ENCODE assay signal across 10 cellular contexts in the genomic region with DNA sequence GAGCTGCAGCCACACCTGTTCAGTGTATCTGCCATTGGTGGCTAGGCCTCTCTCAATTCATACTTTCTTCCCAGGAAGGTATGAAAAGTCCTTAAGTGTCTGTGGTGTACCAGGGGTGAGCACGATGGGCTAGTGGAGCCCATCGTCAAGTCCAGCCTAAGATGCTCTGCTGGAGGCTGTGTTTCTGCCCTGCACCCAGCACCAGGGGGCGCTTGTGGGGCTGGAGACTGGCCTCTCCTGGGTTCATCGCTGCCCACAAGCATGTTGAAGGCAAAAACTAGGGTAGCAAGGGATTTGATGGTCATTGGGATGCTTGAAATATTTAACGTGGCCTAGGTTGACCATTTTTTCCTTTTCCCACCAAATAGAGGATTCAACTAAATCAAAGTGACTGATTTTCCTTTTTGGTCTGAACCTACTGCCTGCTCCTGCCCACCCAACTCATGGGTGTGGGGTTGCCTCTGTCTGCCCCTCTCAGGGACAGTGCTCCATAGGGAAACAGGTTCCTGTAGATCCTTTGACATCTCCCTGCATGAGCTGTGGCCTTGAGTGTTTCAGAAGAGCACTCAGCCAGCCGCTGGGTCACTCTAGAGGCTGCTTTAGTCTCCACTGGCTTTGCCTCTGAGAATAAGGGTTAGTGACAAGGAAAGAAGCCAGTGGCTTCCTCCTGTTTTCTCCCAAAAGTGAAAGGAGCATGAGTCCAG. TPM values are rescaled to one million over a fixed set of nuclear protein-coding genes. Genes with fewer than 3 reads are reported as not detected.
DNase-seq lines count a peak whose midpoint lies in the region; FAIRE-seq and TF ChIP-seq lines count a peak whose summit lies in the region.
"Had no signal": no experiment of that assay in that cellular context is flagged by ENCODE, and none has a peak within 500 bp of the region (broad histone marks: within the 10 kb centered on the region; RNA-seq: fewer than 3 reads in every experiment).

No MANE protein-coding gene starts in this region.

- FAIRE-seq in keratinocyte (lab: Jason Lieb, UNC) = no peak

- H2AFZ ChIP-seq in GM23248 (no peak overlapping the region), keratinocyte (ENCODE audit: control insufficient read depth, low read length) (no peak overlapping the region)

- no peaks in the 10 kb centered on the region for H3K9me2 ChIP-seq in GM23248 (ENCODE audit: insufficient read depth)

- H3K4me3 ChIP-seq in GM23248 = no peak overlapping the region
- no peak overlapping the region for H3K4me3 ChIP-seq in keratinocyte (ENCODE audit: control insufficient read depth in 2 of 3, extremely low read depth in 1 of 3, insufficient read depth in 2 of 3, low read depth in 1 of 3, low read length in 3 of 3)
- H3K4me3 ChIP-seq in suprapubic skin = no peak overlapping the region

- TF ChIP-seq EP300 in suprapubic skin (IDR thresholded peaks at IDR 0.05) = no peak

- H3K27ac ChIP-seq in GM23248 = no peak overlapping the region
- H3K27ac ChIP-seq in keratinocyte (ENCODE audit: control insufficient read depth, insufficient read depth, low read length) = no peak overlapping the region
- no peak overlapping the region for H3K27ac ChIP-seq in suprapubic skin

- 88 to 89% methylated on average over 6 of the region's 6 CpGs for WGBS in GM23248 (ENCODE audit: low coverage in 1 of 2, low lambda C conversion rate in 2 of 2, missing lambda C conversion rate in 2 of 2), 2 experiments
- 92% methylated on average over 6 of the region's 6 CpGs for WGBS in suprapubic skin

- TF ChIP-seq CTCF in keratinocyte (optimal IDR thresholded peaks at IDR 0.05 in 1 of 3, IDR thresholded peaks at IDR 0.05 in 1 of 3, conservative IDR thresholded peaks at IDR 0.05 in 1 of 3; ENCODE audit: extremely low read depth in 1 of 3, insufficient read depth in 2 of 3, low read length in 3 of 3) (peak; percentile 9 to 53 (median 44)), suprapubic skin (IDR thresholded peaks at IDR 0.05) (no peak)

- no peaks in the 10 kb centered on the region for H3K27me3 ChIP-seq in GM23248 (replicated peaks; ENCODE audit: insufficient read depth)
- no peaks in the 10 kb centered on the region for H3K27me3 ChIP-seq in keratinocyte (ENCODE audit: control insufficient read depth, extremely low read depth, insufficient read depth, low read length)
- H3K27me3 ChIP-seq in suprapubic skin = no peaks in the 10 kb centered on the region

- H4K20me1 ChIP-seq in GM23248 (ENCODE audit: insufficient read depth) (no peaks in the 10 kb centered on the region), keratinocyte (ENCODE audit: control insufficient read depth, extremely low read depth, insufficient read depth, low read length) (no peaks in the 10 kb centered on the region)

- no peak for TF ChIP-seq POLR2A in suprapubic skin (IDR thresholded peaks at IDR 0.05)

- dilution Hi-C loops in keratinocyte (cut with MboI; ENCODE audit: extremely low pct_ligation_motif_present, low sequenced_read_pairs) = no loop called here

- H3K4me1 ChIP-seq in GM23248 (ENCODE audit: insufficient read depth) (peaks cover 20% of the 10 kb centered on the region), keratinocyte (ENCODE audit: control insufficient read depth, extremely low read depth, insufficient read depth, low read length) (peaks cover 3% of the 10 kb centered on the region), suprapubic skin (no peaks in the 10 kb centered on the region)

- H3K36me3 ChIP-seq in GM23248 (ENCODE audit: low read depth) = no peaks in the 10 kb centered on the region
- no peaks in the 10 kb centered on the region for H3K36me3 ChIP-seq in keratinocyte (ENCODE audit: control insufficient read depth in 2 of 2, extremely low read depth in 1 of 2, insufficient read depth in 2 of 2, low read length in 2 of 2)
- no peaks in the 10 kb centered on the region for H3K36me3 ChIP-seq in suprapubic skin

- DNase-seq in COLO668 (lab: John Stamatoyannopoulos, UW; ENCODE audit: unreplicated experiment) = peak; percentile 15
- DNase-seq in GM23248 = peak; percentile 9
- peak; percentile 56 for DNase-seq in UCSD-AML1 (lab: John Stamatoyannopoulos, UW; ENCODE audit: unreplicated experiment)
- no peak for DNase-seq in keratinocyte (ENCODE audit: low read depth, low spot score)
- no peak for DNase-seq in NCI-H1694 (lab: John Stamatoyannopoulos, UW)
- DNase-seq in suprapubic skin (ENCODE audit: low spot score in 2 of 2) = no peak
- no peak for DNase-seq in activated CD8-positive, alpha-beta memory T cell treated with anti-CD3 and anti-CD28 coated beads, Interleukin-2, amount 50 U/mL, for 48 hours
- DNase-seq in AG20443 (ENCODE audit: low spot score) = no peak
- DNase-seq: aorta, left cardiac atrium had no signal

- H3K9me1 ChIP-seq in keratinocyte (ENCODE audit: control insufficient read depth, extremely low read depth, insufficient read depth, low read length) = no peaks in the 10 kb centered on the region

- no peak overlapping the region for H3K9ac ChIP-seq in GM23248
- H3K9ac ChIP-seq in keratinocyte (ENCODE audit: control insufficient read depth, extremely low read depth, insufficient read depth, low read length) = no peak overlapping the region

- in situ Hi-C loops in GM23248 (cut with MboI) = no loop called here

- H3K79me2 ChIP-seq in GM23248 (ENCODE audit: insufficient read depth) (no peaks in the 10 kb centered on the region), keratinocyte (ENCODE audit: control insufficient read depth, insufficient read depth, low read length) (no peaks in the 10 kb centered on the region)

- H3K4me2 ChIP-seq in GM23248 (ENCODE audit: unreplicated experiment) = no peak overlapping the region
- H3K4me2 ChIP-seq in keratinocyte (ENCODE audit: control insufficient read depth, extremely low read depth, insufficient read depth, low read depth, low read length) = no peak overlapping the region

- peaks cover 9% of the 10 kb centered on the region; the same call in 1 of the 2 replicates for H3F3A ChIP-seq in GM23248 (ENCODE audit: insufficient read depth)

- no peaks in the 10 kb centered on the region for H3K9me3 ChIP-seq in GM23248 (ENCODE audit: low read depth)
- H3K9me3 ChIP-seq in keratinocyte (ENCODE audit: control insufficient read depth, low read depth, low read length) = no peaks in the 10 kb centered on the region
- no peaks in the 10 kb centered on the region for H3K9me3 ChIP-seq in suprapubic skin

RNA-seq across cellular contexts. Expression of a gene that starts 59.0 kb away (rescaled TPM):
- total RNA-seq in GM23248 (2014; rRNA removed; shearing (Covaris generic)) = 209 and 226 TPM in 2 replicates
- 194 and 206 TPM in 2 replicates for polyA plus RNA-seq in GM23248 (2016; fragmentation: Nextera tagmentation; extraction: Ambion mirVana)
- 231 to 388 TPM (median 254 TPM) in 3 replicates for polyA plus RNA-seq in keratinocyte
- polyA plus RNA-seq in keratinocyte (2011; ENCODE audit: low read depth) = 19.5 TPM
- 339 and 575 TPM in 2 replicates for polyA plus RNA-seq in keratinocyte (2011; cell fraction: cytosol; rRNA removed)
- polyA plus RNA-seq in keratinocyte (2011; cell fraction: nucleus; rRNA removed) = 81.4 and 92.3 TPM in 2 replicates
- polyA plus RNA-seq in keratinocyte (2012; ENCODE audit: low replicate concordance) = 64.1 and 142 TPM in 2 replicates
- polyA minus RNA-seq in keratinocyte = 284 to 413 TPM (median 321 TPM) in 3 replicates
- 187 TPM for polyA minus RNA-seq in keratinocyte (2011; cell fraction: cytosol; rRNA and poly(A)+ RNA removed)
- polyA minus RNA-seq in keratinocyte (2011; cell fraction: nucleus; rRNA and poly(A)+ RNA removed) = 30.4 and 59.9 TPM in 2 replicates
- 10 to 100 TPM; 44.0 to 83.4 (median 66.7) TPM for total RNA-seq in suprapubic skin

RNA-seq across cellular contexts. Expression of a gene that starts 59.2 kb away (rescaled TPM):
- total RNA-seq in GM23248 (2014; rRNA removed; shearing (Covaris generic)) = 3.5 and 5.8 TPM in 2 replicates
- 3.7 and 3.9 TPM in 2 replicates for polyA plus RNA-seq in GM23248 (2016; fragmentation: Nextera tagmentation; extraction: Ambion mirVana)
- polyA plus RNA-seq in keratinocyte = 3.8 to 5.5 TPM (median 3.8 TPM) in 3 replicates
- 4.1 TPM for polyA plus RNA-seq in keratinocyte (2011; ENCODE audit: low read depth)
- polyA plus RNA-seq in keratinocyte (2011; cell fraction: cytosol; rRNA removed) = 2.2 and 4.1 TPM in 2 replicates
- polyA plus RNA-seq in keratinocyte (2011; cell fraction: nucleus; rRNA removed) = 7.8 and 9.5 TPM in 2 replicates
- 2.1 and 2.2 TPM in 2 replicates for polyA plus RNA-seq in keratinocyte (2012; ENCODE audit: low replicate concordance)
- 1.5 to 13.1 TPM (median 6.0 TPM) in 3 replicates for polyA minus RNA-seq in keratinocyte
- 4.2 TPM for polyA minus RNA-seq in keratinocyte (2011; cell fraction: cytosol; rRNA and poly(A)+ RNA removed)
- polyA minus RNA-seq in keratinocyte (2011; cell fraction: nucleus; rRNA and poly(A)+ RNA removed) = 11.2 and 18.8 TPM in 2 replicates
- 10 to 100 TPM; 14.5 to 55.7 (median 21.6) TPM for total RNA-seq in suprapubic skin

Comparison
In these comparisons a context has a peak if more than half of its experiments do, and no peak if none do; other contexts are left out.
1. DNase-seq: peak in COLO668 (single experiment), GM23248 (single experiment) and UCSD-AML1 (single experiment); none in keratinocyte (single experiment), NCI-H1694 (single experiment), suprapubic skin (0 of 2), activated CD8-positive, alpha-beta memory T cell treated with anti-CD3 and anti-CD28 coated beads, Interleukin-2, amount 50 U/mL, for 48 hours (single experiment) and AG20443 (single experiment).
2. CTCF ChIP-seq: peak in keratinocyte (3 of 3); none in suprapubic skin (0 of 2).